Comparison of ENCODE assay signal across 1 cellular context in the genomic region with DNA sequence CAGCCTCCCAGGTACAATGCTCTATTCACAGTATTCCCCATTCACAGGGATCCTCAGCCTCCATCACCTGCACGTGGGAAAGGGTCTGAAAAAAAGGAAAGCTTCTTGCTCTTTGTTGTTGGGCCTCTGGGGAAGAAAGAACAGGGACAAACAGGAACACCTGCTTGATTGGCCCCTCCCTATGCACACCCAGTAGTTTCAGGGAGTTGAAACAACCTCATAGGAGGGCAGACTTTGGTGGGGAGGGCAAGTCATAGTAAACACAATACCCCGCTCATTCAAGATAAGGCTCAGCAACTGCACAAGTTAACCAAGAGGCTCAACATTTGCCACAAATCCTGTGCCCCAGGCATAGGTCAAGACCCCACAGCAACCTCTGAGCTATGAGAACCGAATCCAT.
TF ChIP-seq lines count a peak whose summit lies in the region.

No MANE protein-coding gene starts in this region.

TF ChIP-seq in H1, 55 proteins besides CTCF, POLR2A, EP300 and RAD21:
- TF ChIP-seq RXRA (IDR thresholded peaks at IDR 0.05; ENCODE audit: insufficient read depth, low read depth, low read length) (no peak), BCL11A (IDR thresholded peaks at IDR 0.05; ENCODE audit: low read depth in 2 of 2, low read length in 2 of 2) (no peak), POLR2AphosphoS5 (IDR thresholded peaks at IDR 0.05; ENCODE audit: low read depth, low read length) (no peak), KDM4A (IDR thresholded peaks at IDR 0.05; ENCODE audit: low read depth, low read length, severe bottlenecking) (no peak), RBBP5 (IDR thresholded peaks at IDR 0.05; ENCODE audit: borderline replicate concordance, low read depth, low read length) (no peak), PHF8 (conservative IDR thresholded peaks at IDR 0.05; ENCODE audit: low read depth, low read length) (no peak)
TF ChIP-seq in H1: peak in this region for 0.
